Comparison of ENCODE assay signal across 1 cellular context in genomic region chr1:222224576-222224975, GRCh38.
TF ChIP-seq lines count a peak whose summit lies in the region.

No MANE protein-coding gene starts in this region.

TF ChIP-seq in IMR-90, 13 proteins besides CTCF, POLR2A, EP300 and RAD21:
- TF ChIP-seq NFE2L2 (IDR thresholded peaks at IDR 0.05; ENCODE audit: low read depth, low read length) (no peak), FOS (IDR thresholded peaks at IDR 0.05; ENCODE audit: low read depth, low read length) (no peak), CEBPB (IDR thresholded peaks at IDR 0.05; ENCODE audit: low read depth, low read length) (no peak), CHD1 (IDR thresholded peaks at IDR 0.05; ENCODE audit: low read depth, low read length) (no peak), MAFK (IDR thresholded peaks at IDR 0.05; ENCODE audit: low read depth, low read length) (no peak), USF2 (IDR thresholded peaks at IDR 0.05; ENCODE audit: low read depth, low read length) (no peak), ELK1 (IDR thresholded peaks at IDR 0.05; ENCODE audit: borderline replicate concordance, low read depth, low read length) (no peak), SMC3 (IDR thresholded peaks at IDR 0.05; ENCODE audit: low read depth, low read length) (no peak), RFX5 (IDR thresholded peaks at IDR 0.05; ENCODE audit: low read depth, low read length) (no peak), MAZ (IDR thresholded peaks at IDR 0.05; ENCODE audit: borderline replicate concordance, low read depth, low read length) (no peak), BHLHE40 (IDR thresholded peaks at IDR 0.05; ENCODE audit: low read depth, low read length) (no peak), MXI1 (IDR thresholded peaks at IDR 0.05; ENCODE audit: borderline replicate concordance, low read depth, low read length) (no peak)
TF ChIP-seq in IMR-90: peak in this region for 0.
